In the genomic region with DNA sequence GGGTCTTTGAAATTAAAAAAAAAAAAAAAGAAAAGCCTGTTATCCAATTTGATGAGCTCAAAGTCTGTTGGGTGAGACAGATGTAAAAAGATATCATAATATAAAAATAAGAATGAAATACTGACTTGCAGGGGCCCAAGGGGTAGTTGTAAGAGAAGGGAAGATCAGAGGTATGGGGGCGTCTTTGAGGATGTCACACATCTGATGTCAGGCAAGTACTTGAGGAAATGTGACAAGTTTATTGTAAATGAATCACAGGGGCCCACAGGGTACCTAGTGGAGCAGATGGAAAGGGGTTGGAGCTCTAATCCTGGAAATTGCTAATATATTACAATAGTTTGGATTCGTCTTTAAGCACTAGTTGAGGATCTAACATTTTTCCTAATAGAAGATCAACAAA, we compare ENCODE assay signal across 15 cellular contexts.
A peak's percentile ranks its signal among the peaks of the same experiment; 100 is the strongest.
DNase-seq lines count a peak whose midpoint lies in the region; ATAC-seq, FAIRE-seq and TF ChIP-seq lines count a peak whose summit lies in the region.
"Had no signal": no experiment of that assay in that cellular context is flagged by ENCODE, and none has a peak within 500 bp of the region (broad histone marks: within the 10 kb centered on the region; RNA-seq: fewer than 3 reads in every experiment).

No MANE protein-coding gene starts in this region.

- H3K27me3 Mint-ChIP-seq in CD14-positive monocyte (ENCODE audit: low read depth in 3 of 3) = no peaks in the 10 kb centered on the region
- no peaks in the 10 kb centered on the region for H3K27me3 Mint-ChIP-seq in IgD-negative memory B cell
- H3K27me3 Mint-ChIP-seq in activated naive CD8-positive, alpha-beta T cell treated with anti-CD3 and anti-CD28 coated beads, Interleukin-2, amount 50 U/mL, for 24 hours = no peaks in the 10 kb centered on the region
- no peaks in the 10 kb centered on the region for H3K27me3 Mint-ChIP-seq in nephron progenitor cell (ENCODE audit: low read depth, poor library complexity)

- no peak for FAIRE-seq in D721Med (lab: Jason Lieb, UNC)
- FAIRE-seq: keratinocyte had no signal

- peak; percentile 73 for ATAC-seq in activated naive CD8-positive, alpha-beta T cell treated with anti-CD3 and anti-CD28 coated beads, Interleukin-2, amount 50 U/mL, for 24 hours
- no peak for ATAC-seq in GM18909 (IDR thresholded peaks at IDR 0.05; ENCODE audit: poor library complexity, unreplicated experiment)
- ATAC-seq: Panc1 had no signal

- DNase-seq in CD14-positive monocyte (ENCODE audit: low spot score) = no peak
- DNase-seq in activated naive CD8-positive, alpha-beta T cell treated with anti-CD3 and anti-CD28 coated beads, Interleukin-2, amount 50 U/mL, for 24 hours = no peak
- DNase-seq in nephron progenitor cell = no peak
- no peak for DNase-seq in BE2C
- DNase-seq in D721Med (ENCODE audit: insufficient read length, low spot score) = no peak
- no peak for DNase-seq in NCI-H2029 (lab: John Stamatoyannopoulos, UW)
- DNase-seq: activated effector memory CD4-positive, alpha-beta T cell treated with Interleukin-2 at 50 U/mL for 16 hours; foreskin fibroblast; NCI-H345; T1000 had no signal

- peaks cover 0 to 3% of the 10 kb centered on the region in 2 donors for H3K36me3 Mint-ChIP-seq in CD14-positive monocyte
- peaks cover 6% of the 10 kb centered on the region for H3K36me3 Mint-ChIP-seq in IgD-negative memory B cell
- peaks cover 3% of the 10 kb centered on the region for H3K36me3 Mint-ChIP-seq in activated naive CD8-positive, alpha-beta T cell treated with anti-CD3 and anti-CD28 coated beads, Interleukin-2, amount 50 U/mL, for 24 hours (ENCODE audit: low read depth)
- no peaks in the 10 kb centered on the region for H3K36me3 Mint-ChIP-seq in nephron progenitor cell (ENCODE audit: low read depth)

- H3K4me3 ChIP-seq in BE2C (ENCODE audit: low read depth, low read length) = no peak overlapping the region

- H3K27ac Mint-ChIP-seq in CD14-positive monocyte = peak overlapping the region; percentile 82 to 98 (median 94)
- peak overlapping the region; percentile 3 to 89 (median 79) for H3K27ac Mint-ChIP-seq in IgD-negative memory B cell
- peak overlapping the region; percentile 96 for H3K27ac Mint-ChIP-seq in activated naive CD8-positive, alpha-beta T cell treated with anti-CD3 and anti-CD28 coated beads, Interleukin-2, amount 50 U/mL, for 24 hours
- H3K27ac Mint-ChIP-seq in nephron progenitor cell = peak overlapping the region; percentile 89

- H3K9me3 Mint-ChIP-seq in CD14-positive monocyte (no peaks in the 10 kb centered on the region), IgD-negative memory B cell (no peaks in the 10 kb centered on the region), nephron progenitor cell (no peaks in the 10 kb centered on the region)
- no peaks in the 10 kb centered on the region for H3K9me3 Mint-ChIP-seq in activated naive CD8-positive, alpha-beta T cell treated with anti-CD3 and anti-CD28 coated beads, Interleukin-2, amount 50 U/mL, for 24 hours
- H3K9me3 Mint-ChIP-seq: neural crest cell had no signal

- no peaks in the 10 kb centered on the region for H3K36me3 ChIP-seq in BE2C

- H3K4me3 Mint-ChIP-seq in CD14-positive monocyte (no peak overlapping the region), IgD-negative memory B cell (peak overlapping the region in 1 of 4 donors; percentile 35), nephron progenitor cell (peak overlapping the region; percentile 8)
- H3K4me3 Mint-ChIP-seq in activated naive CD8-positive, alpha-beta T cell treated with anti-CD3 and anti-CD28 coated beads, Interleukin-2, amount 50 U/mL, for 24 hours = peak overlapping the region; percentile 57
- H3K4me3 Mint-ChIP-seq: neural crest cell had no signal

- intact Hi-C loops in CD14-positive monocyte (cut with micrococcal nuclease) = loop anchor here in 1 of 2 donors (10.0 kb wide), 1 partner anchor 53 kb away; no protein-coding TSS in a partner anchor

- peaks cover 24% of the 10 kb centered on the region for H3K4me1 ChIP-seq in BE2C

- H3K4me1 Mint-ChIP-seq in CD14-positive monocyte (peaks cover 70% of the 10 kb centered on the region), IgD-negative memory B cell (peaks cover 56 to 64% (median 60%) of the 10 kb centered on the region in 3 donors), nephron progenitor cell (peaks cover 82% of the 10 kb centered on the region)
- peaks cover 96% of the 10 kb centered on the region for H3K4me1 Mint-ChIP-seq in activated naive CD8-positive, alpha-beta T cell treated with anti-CD3 and anti-CD28 coated beads, Interleukin-2, amount 50 U/mL, for 24 hours

- no peaks in the 10 kb centered on the region for H3K9me3 ChIP-seq in BE2C

- H3K27me3 ChIP-seq in BE2C = no peaks in the 10 kb centered on the region

- TF ChIP-seq CTCF in CD14-positive monocyte (IDR thresholded peaks at IDR 0.05) (no peak), nephron progenitor cell (IDR thresholded peaks at IDR 0.05) (no peak), BE2C (IDR thresholded peaks at IDR 0.05; ENCODE audit: low read depth, low read length) (no peak), D721Med (IDR thresholded peaks at IDR 0.05; ENCODE audit: insufficient read depth, missing control alignments) (no peak)

Comparison
In these comparisons a context has a peak if more than half of its experiments do, and no peak if none do; other contexts are left out.
1. H3K4me3 Mint-ChIP-seq: peak in activated naive CD8-positive, alpha-beta T cell treated with anti-CD3 and anti-CD28 coated beads, Interleukin-2, amount 50 U/mL, for 24 hours (single experiment) and nephron progenitor cell (single experiment); none in CD14-positive monocyte (0 of 2).
2. Peak in every context shown above with its lines, with median percentiles within 50 percentile points of each other: H3K27ac Mint-ChIP-seq.